Comparison of ENCODE assay signal across 1 cellular context in the genomic region with DNA sequence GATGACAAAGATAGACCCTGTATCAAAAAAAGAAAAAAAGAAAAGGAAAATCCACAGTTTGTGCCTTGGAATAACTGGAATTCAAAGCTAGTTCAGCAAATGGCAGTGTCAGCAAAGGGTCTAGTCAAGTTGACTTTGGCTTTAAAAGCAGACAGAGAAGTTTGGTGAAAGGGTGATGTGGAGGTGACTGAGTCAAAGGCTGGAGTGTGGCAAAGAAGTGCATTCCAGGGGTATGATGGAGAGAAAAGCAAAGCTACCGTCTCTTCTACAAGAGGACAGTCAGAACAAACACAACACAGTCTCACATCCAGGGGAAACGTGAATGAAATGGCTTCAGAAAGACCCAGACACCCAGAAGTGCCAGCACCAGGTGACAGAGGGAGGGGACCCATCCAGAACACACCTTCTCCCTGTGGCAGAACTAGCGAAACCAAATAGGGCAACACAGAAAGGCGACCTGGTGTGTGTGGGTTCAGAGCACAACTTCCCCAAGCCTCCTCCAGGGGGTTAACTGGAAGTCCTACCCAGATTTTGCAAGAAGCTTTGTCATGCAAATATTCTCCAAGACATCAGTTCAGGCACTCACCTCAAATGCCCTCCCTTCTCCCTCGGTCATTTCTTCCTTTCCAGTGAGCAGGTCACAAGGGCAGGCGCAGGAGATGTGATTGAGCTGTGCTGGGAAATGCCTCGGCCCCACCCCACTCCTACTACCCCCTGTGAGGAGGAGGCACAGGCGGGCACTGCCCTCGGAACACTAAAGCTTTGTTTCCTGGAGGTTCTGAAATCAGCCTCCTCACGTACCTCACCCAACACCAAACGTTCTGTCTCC.
A peak's percentile ranks its signal among the peaks of the same experiment; 100 is the strongest.
TF ChIP-seq lines count a peak whose summit lies in the region.

No MANE protein-coding gene starts in this region.

TF ChIP-seq in IMR-90, 13 proteins besides CTCF, POLR2A, EP300 and RAD21:
- TF ChIP-seq ELK1 (IDR thresholded peaks at IDR 0.05; ENCODE audit: borderline replicate concordance, low read depth, low read length) (no peak), MAZ (IDR thresholded peaks at IDR 0.05; ENCODE audit: borderline replicate concordance, low read depth, low read length) (peak; percentile 12; the same call in 1 of the 2 replicates), MAFK (IDR thresholded peaks at IDR 0.05; ENCODE audit: low read depth, low read length) (peak; percentile 76), RFX5 (IDR thresholded peaks at IDR 0.05; ENCODE audit: low read depth, low read length) (no peak), RCOR1 (IDR thresholded peaks at IDR 0.05; ENCODE audit: insufficient replicate concordance, low read length) (no peak), CEBPB (IDR thresholded peaks at IDR 0.05; ENCODE audit: low read depth, low read length) (peak; percentile 44; the same call in 1 of the 2 replicates), NFE2L2 (IDR thresholded peaks at IDR 0.05; ENCODE audit: low read depth, low read length) (no peak), BHLHE40 (IDR thresholded peaks at IDR 0.05; ENCODE audit: low read depth, low read length) (peak; percentile 37; the same call in 1 of the 2 replicates)
- TF ChIP-seq, protein P1, sequence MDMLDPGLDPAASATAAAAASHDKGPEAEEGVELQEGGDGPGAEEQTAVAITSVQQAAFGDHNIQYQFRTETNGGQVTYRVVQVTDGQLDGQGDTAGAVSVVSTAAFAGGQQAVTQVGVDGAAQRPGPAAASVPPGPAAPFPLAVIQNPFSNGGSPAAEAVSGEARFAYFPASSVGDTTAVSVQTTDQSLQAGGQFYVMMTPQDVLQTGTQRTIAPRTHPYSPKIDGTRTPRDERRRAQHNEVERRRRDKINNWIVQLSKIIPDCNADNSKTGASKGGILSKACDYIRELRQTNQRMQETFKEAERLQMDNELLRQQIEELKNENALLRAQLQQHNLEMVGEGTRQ (IDR thresholded peaks at IDR 0.05; ENCODE audit: low read depth, low read length), result no peak
